Comparison of ENCODE assay signal across 20 cellular contexts in genomic region chr4:98170035-98170434, GRCh38. TPM values are rescaled to one million over a fixed set of nuclear protein-coding genes. Genes with fewer than 3 reads are reported as not detected.
DNase-seq lines count a peak whose midpoint lies in the region; ATAC-seq, FAIRE-seq and TF ChIP-seq lines count a peak whose summit lies in the region.
"Had no signal": no experiment of that assay in that cellular context is flagged by ENCODE, and none has a peak within 500 bp of the region (broad histone marks: within the 10 kb centered on the region; RNA-seq: fewer than 3 reads in every experiment).

No MANE protein-coding gene starts in this region.

- H3K9ac ChIP-seq in HCT116 (ENCODE audit: low read length) (no peak overlapping the region), K562 (ENCODE audit: insufficient read depth in 1 of 2, low read depth in 2 of 2, low read length in 2 of 2) (no peak overlapping the region)

- H2AFZ ChIP-seq in HCT116 (ENCODE audit: low read depth, low read length, poor library complexity, severe bottlenecking) (peak overlapping the region; percentile 56), K562 (ENCODE audit: low read depth, low read length) (no peak overlapping the region)

- H4K20me1 ChIP-seq in HCT116 (ENCODE audit: insufficient read depth) (no peaks in the 10 kb centered on the region), K562 (replicated peaks; ENCODE audit: control insufficient read depth, insufficient read depth, low read length) (no peaks in the 10 kb centered on the region)

- whole genome bisulfite sequencing in A549 (ENCODE audit: missing lambda C conversion rate), result 19% methylated on average over 1 of the region's 1 CpG
- 0% methylated on average over 1 of the region's 1 CpG for WGBS in K562 (ENCODE audit: insufficient coverage, low coverage, missing lambda C conversion rate)

- no peaks in the 10 kb centered on the region for H3K27me3 Mint-ChIP-seq in CD4-positive, alpha-beta memory T cell

- POLR2A ChIA-PET in A549 (lab: Yijun Ruan, JAX), result no interaction called here
- POLR2A ChIA-PET in HCT116 (lab: Charles Lee), result no interaction called here
- POLR2A ChIA-PET in K562 (lab: Yijun Ruan, JAX), result no interaction called here
- POLR2A ChIA-PET in CD4-positive, alpha-beta memory T cell (lab: Charles Lee; ENCODE audit: partially characterized antibody), result no interaction called here

- no peaks in the 10 kb centered on the region for H3K36me3 Mint-ChIP-seq in CD4-positive, alpha-beta memory T cell
- H3K36me3 Mint-ChIP-seq: CD4-positive, CD25-positive, alpha-beta regulatory T cell had no signal

- H3K9me3 ChIP-seq in A549 (no peaks in the 10 kb centered on the region), HCT116 (ENCODE audit: control insufficient read depth in 1 of 2, insufficient read depth in 1 of 2, low read depth in 1 of 2, low read length in 2 of 2) (no peaks in the 10 kb centered on the region), K562 (replicated peaks; ENCODE audit: control insufficient read depth, insufficient read depth, low read depth, low read length) (no peaks in the 10 kb centered on the region)
- no peaks in the 10 kb centered on the region for H3K9me3 ChIP-seq in CD4-positive, alpha-beta memory T cell (ENCODE audit: control insufficient read depth in 1 of 2, low read length in 2 of 2)
- H3K9me3 ChIP-seq: BE2C, Caco-2 had no signal

- TF ChIP-seq CTCF in A549 (IDR thresholded peaks at IDR 0.05) (no peak), HCT116 (IDR thresholded peaks at IDR 0.05 in 2 of 3, conservative IDR thresholded peaks at IDR 0.05 in 1 of 3; ENCODE audit: borderline replicate concordance in 1 of 3, insufficient read depth in 1 of 3, low read depth in 2 of 3, low read length in 2 of 3) (no peak), K562 (IDR thresholded peaks at IDR 0.05 in 2 of 3, conservative IDR thresholded peaks at IDR 0.05 in 1 of 3; ENCODE audit: insufficient read depth in 2 of 3, low read depth in 1 of 3, low read length in 3 of 3) (no peak)

- intact Hi-C loops in HCT116 (cut with micrococcal nuclease), result no loop called here
- intact Hi-C loops in K562 (cut with micrococcal nuclease), result no loop called here
- intact Hi-C loops in CD4-positive, alpha-beta memory T cell (cut with micrococcal nuclease), result no loop called here

- H3K79me2 ChIP-seq in HCT116 (ENCODE audit: insufficient read depth, low read length) (no peaks in the 10 kb centered on the region), K562 (ENCODE audit: control insufficient read depth, insufficient read depth, low read length) (no peaks in the 10 kb centered on the region)

- in situ Hi-C loops in K562 (cut with MboI), result no loop called here

- no peak overlapping the region for H3K27ac Mint-ChIP-seq in CD4-positive, alpha-beta memory T cell
- H3K27ac Mint-ChIP-seq: CD4-positive, CD25-positive, alpha-beta regulatory T cell; HFFc6 had no signal

- H3K4me3 Mint-ChIP-seq in CD4-positive, alpha-beta memory T cell, result no peak overlapping the region
- H3K4me3 Mint-ChIP-seq: CD4-positive, CD25-positive, alpha-beta regulatory T cell; HFFc6 had no signal

- no peaks in the 10 kb centered on the region for H3K27me3 ChIP-seq in HCT116 (ENCODE audit: insufficient read depth, low read length)
- H3K27me3 ChIP-seq in K562 (ENCODE audit: control insufficient read depth in 2 of 2, insufficient read depth in 2 of 2, low read length in 2 of 2), result peaks cover 0 to 7% of the 10 kb centered on the region in 2 experiments; a peak in 2 of 5 replicates
- no peaks in the 10 kb centered on the region for H3K27me3 ChIP-seq in CD4-positive, alpha-beta memory T cell (ENCODE audit: insufficient read depth, low read length)
- H3K27me3 ChIP-seq: BE2C had no signal

- H3K4me1 Mint-ChIP-seq in CD4-positive, alpha-beta memory T cell, result no peaks in the 10 kb centered on the region
- H3K4me1 Mint-ChIP-seq: CD4-positive, CD25-positive, alpha-beta regulatory T cell had no signal

- H3K36me3 ChIP-seq in HCT116 (ENCODE audit: control insufficient read depth in 1 of 2, insufficient read depth in 2 of 2, low read length in 2 of 2), result no peaks in the 10 kb centered on the region
- no peaks in the 10 kb centered on the region for H3K36me3 ChIP-seq in K562 (ENCODE audit: control insufficient read depth, insufficient read depth, low read length)
- no peaks in the 10 kb centered on the region for H3K36me3 ChIP-seq in CD4-positive, alpha-beta memory T cell (ENCODE audit: insufficient read depth, low read length)
- H3K36me3 ChIP-seq: BE2C had no signal

- H3K4me2 ChIP-seq in A549 (no peak overlapping the region), HCT116 (ENCODE audit: low read length) (no peak overlapping the region), K562 (ENCODE audit: insufficient read depth, low read length) (no peak overlapping the region)

- H3K4me3 ChIP-seq in A549, result no peak overlapping the region
- no peak overlapping the region for H3K4me3 ChIP-seq in HCT116 (replicated peaks in 1 of 2; ENCODE audit: low read depth in 1 of 2, low read length in 2 of 2)
- H3K4me3 ChIP-seq in K562, result no peak overlapping the region
- no peak overlapping the region for H3K4me3 ChIP-seq in CD4-positive, alpha-beta memory T cell (ENCODE audit: low read length in 2 of 2)

- TF ChIP-seq RAD21 in A549 (conservative IDR thresholded peaks at IDR 0.05 in 1 of 2, IDR thresholded peaks at IDR 0.05 in 1 of 2), result no peak
- no peak for TF ChIP-seq RAD21 in HCT116 (IDR thresholded peaks at IDR 0.05; ENCODE audit: low read depth)
- TF ChIP-seq RAD21 in K562 (CRISPR knock-in tag; conservative IDR thresholded peaks at IDR 0.05 in 1 of 2, IDR thresholded peaks at IDR 0.05 in 1 of 2), result no peak

- TF ChIP-seq POLR2A in A549 (IDR thresholded peaks at IDR 0.05; ENCODE audit: low read length) (no peak), HCT116 (IDR thresholded peaks at IDR 0.05; ENCODE audit: borderline replicate concordance, extremely low read depth, insufficient read depth, insufficient read length) (no peak), K562 (conservative IDR thresholded peaks at IDR 0.05) (no peak)

- H3K27ac ChIP-seq in A549 (no peak overlapping the region), HCT116 (ENCODE audit: low read depth, low read length) (no peak overlapping the region), K562 (ENCODE audit: extremely low read depth, low read depth, low read length) (no peak overlapping the region)
- H3K27ac ChIP-seq in CD4-positive, alpha-beta memory T cell (ENCODE audit: low read depth, low read length), result no peak overlapping the region

- CTCF ChIA-PET in A549 (lab: Yijun Ruan, JAX) (no interaction called here), HCT116 (lab: Charles Lee) (no interaction called here), K562 (lab: Yijun Ruan, JAX; ENCODE audit: low intra/inter-chr PET ratio) (no interaction called here)
- CTCF ChIA-PET in CD4-positive, alpha-beta memory T cell (lab: Charles Lee; ENCODE audit: partially characterized antibody), result no interaction called here

- no peaks in the 10 kb centered on the region for H3K9me3 Mint-ChIP-seq in CD4-positive, alpha-beta memory T cell
- H3K9me3 Mint-ChIP-seq: HFFc6 had no signal

- FAIRE-seq in A549 (lab: Jason Lieb, UNC) (no peak), K562 (lab: Jason Lieb, UNC) (no peak)
- FAIRE-seq: D721Med, GM19239, H54 had no signal

- H3K4me1 ChIP-seq in A549 (peaks cover 17% of the 10 kb centered on the region), HCT116 (ENCODE audit: control insufficient read depth in 1 of 2, insufficient read depth in 2 of 2, low read length in 2 of 2) (peaks cover 5 to 17% of the 10 kb centered on the region in 2 experiments; a peak in 3 of 4 replicates), K562 (replicated peaks in 1 of 2; ENCODE audit: control insufficient read depth in 2 of 2, insufficient read depth in 2 of 2, low read length in 2 of 2) (no peaks in the 10 kb centered on the region)
- H3K4me1 ChIP-seq in CD4-positive, alpha-beta memory T cell (ENCODE audit: insufficient read depth, low read length), result no peaks in the 10 kb centered on the region
- H3K4me1 ChIP-seq: BE2C, Caco-2 had no signal

- DNase-seq in A549 (ENCODE audit: low read depth in 1 of 2, low spot score in 1 of 2) (no peak), HCT116 (ENCODE audit: low read depth, low spot score) (no peak), K562 (ENCODE audit: extremely low read depth in 1 of 4, low spot score in 3 of 4) (no peak), iris pigment epithelial cell (ENCODE audit: low read depth) (peak; percentile 13), SIG-M5 treated with dmso at 0.1 percent for 504 hours (lab: John Stamatoyannopoulos, UW; ENCODE audit: unreplicated experiment) (no peak), GDM1 (lab: John Stamatoyannopoulos, UW) (no peak)
- no peak for DNase-seq in CD4-positive, alpha-beta memory T cell
- DNase-seq: ACHN; BE2C; C1 segment of cervical spinal cord; Caco-2; CD4-positive, CD25-positive, alpha-beta regulatory T cell; GF-D8; HCEC 1CT; HFFc6 had no signal

- no peaks in the 10 kb centered on the region for H3K9me1 ChIP-seq in K562 (ENCODE audit: control insufficient read depth, insufficient read depth, low read length)

- no peaks in the 10 kb centered on the region; the same call in 1 of the 2 replicates for H3K9me2 ChIP-seq in HCT116 (ENCODE audit: insufficient read depth)

- TF ChIP-seq EP300 in A549 (IDR thresholded peaks at IDR 0.05) (no peak), K562 (IDR thresholded peaks at IDR 0.05; ENCODE audit: low read length) (no peak)

- RAD21 ChIA-PET in HCT116 (lab: Charles Lee; ENCODE audit: low non-redundant PET in 1 of 2, low total read pairs in 2 of 2, uncharacterized antibody in 2 of 2, unreplicated experiment in 2 of 2), result no interaction called here

- BruUV-seq in HCT116 (replicated peaks; lab: Mats Ljungman, UMichigan) (no TSS peak), K562 (replicated peaks; lab: Mats Ljungman, UMichigan) (no TSS peak)

- ATAC-seq in A549, result no peak
- no peak for ATAC-seq in HCT116
- ATAC-seq in K562, result no peak
- ATAC-seq in GM18909 (IDR thresholded peaks at IDR 0.05; ENCODE audit: poor library complexity, unreplicated experiment), result no peak

RNA-seq across cellular contexts. Expression of gene STPG2, which starts 26.8 kb away (rescaled TPM):
- 0.05 and 0.13 TPM in 2 replicates for polyA plus RNA-seq in A549 (2011; rRNA removed)
- polyA plus RNA-seq in A549 (2012; cell fraction: cytosol; rRNA removed), result not detected in 2 replicates
- polyA plus RNA-seq in A549 (2012; cell fraction: nucleus; rRNA removed), result not detected in 2 replicates
- not detected in 3 replicates for polyA plus RNA-seq in A549 (2017; fragmentation: RNase III; extraction: RNeasy Plus Mini Kit Qiagen cat#74134 plus additional on column Dnase treatment)
- 0.12 TPM in 1 of 2 replicates, not detected in the other for polyA minus RNA-seq in A549 (2011; rRNA and poly(A)+ RNA removed)
- total RNA-seq in HCT116 (2021; ENCODE audit: unreplicated experiment), result not detected
- 0.04 TPM in 1 of 2 replicates, not detected in the other for polyA plus RNA-seq in HCT116 (2012)
- not detected in 2 replicates for total RNA-seq in K562 (2011; cell fraction: chromatin; rRNA removed; ENCODE audit: low replicate concordance)
- not detected in 2 replicates for total RNA-seq in K562 (2011; cell fraction: nucleolus; rRNA removed)
- total RNA-seq in K562 (2011; cell fraction: nucleoplasm; rRNA removed), result not detected in 2 replicates
- not detected in 2 replicates for total RNA-seq in K562 (2014; rRNA removed)
- total RNA-seq in K562 (2014; rRNA removed; fragmentation: Illumina TruSeq; extraction: Trizol), result not detected in 2 replicates
- total RNA-seq in K562 (2015; rRNA removed; fragmentation: Illumina TruSeq; extraction: Trizol), result not detected in 2 replicates
- total RNA-seq in K562 (2021), result not detected in 2 replicates
- polyA plus RNA-seq in K562 (2011; rRNA removed), result 0.04 TPM in 1 of 2 replicates, not detected in the other
- not detected in 2 replicates for polyA plus RNA-seq in K562 (2011; cell fraction: cytosol; rRNA removed)
- polyA plus RNA-seq in K562 (2011; cell fraction: nucleus; rRNA removed), result 0.07 TPM in 1 of 2 replicates, not detected in the other
- not detected in 2 replicates for polyA plus RNA-seq in K562 (2012)
- polyA plus RNA-seq in K562 (2014; fragmentation: Illumina TruSeq; extraction: Trizol), result not detected in 2 replicates
- not detected for polyA plus RNA-seq in K562 (2014; fragmentation: Nextera tagmentation; extraction: Ambion mirVana)
- not detected in 2 replicates for polyA plus RNA-seq in K562 (2014; rRNA removed)
- polyA minus RNA-seq in K562 (2011; rRNA and poly(A)+ RNA removed), result 0.12 TPM in 1 of 2 replicates, not detected in the other
- polyA minus RNA-seq in K562 (2011; cell fraction: cytosol; rRNA and poly(A)+ RNA removed), result not detected in 2 replicates
- 0.22 TPM in 1 of 2 replicates, not detected in the other for polyA minus RNA-seq in K562 (2011; cell fraction: nucleus; rRNA and poly(A)+ RNA removed)
- total RNA-seq in CD4-positive, alpha-beta memory T cell, result under 1 TPM; 0.47 to 0.84 TPM
- polyA plus RNA-seq in CD4-positive, alpha-beta memory T cell, result not detected
- total RNA-seq: Caco-2, Daoy, HFFc6 had no signal

Comparison
In these comparisons a context has a peak if more than half of its experiments do, and no peak if none do; other contexts are left out.
1. Of the 35 proteins assayed by ChIP-seq in both K562 and A549: peak only in K562: none; only in A549: none; in both: MAFK; in neither: 34.